ENCODE assay signal across 1 cellular context in the genomic region with DNA sequence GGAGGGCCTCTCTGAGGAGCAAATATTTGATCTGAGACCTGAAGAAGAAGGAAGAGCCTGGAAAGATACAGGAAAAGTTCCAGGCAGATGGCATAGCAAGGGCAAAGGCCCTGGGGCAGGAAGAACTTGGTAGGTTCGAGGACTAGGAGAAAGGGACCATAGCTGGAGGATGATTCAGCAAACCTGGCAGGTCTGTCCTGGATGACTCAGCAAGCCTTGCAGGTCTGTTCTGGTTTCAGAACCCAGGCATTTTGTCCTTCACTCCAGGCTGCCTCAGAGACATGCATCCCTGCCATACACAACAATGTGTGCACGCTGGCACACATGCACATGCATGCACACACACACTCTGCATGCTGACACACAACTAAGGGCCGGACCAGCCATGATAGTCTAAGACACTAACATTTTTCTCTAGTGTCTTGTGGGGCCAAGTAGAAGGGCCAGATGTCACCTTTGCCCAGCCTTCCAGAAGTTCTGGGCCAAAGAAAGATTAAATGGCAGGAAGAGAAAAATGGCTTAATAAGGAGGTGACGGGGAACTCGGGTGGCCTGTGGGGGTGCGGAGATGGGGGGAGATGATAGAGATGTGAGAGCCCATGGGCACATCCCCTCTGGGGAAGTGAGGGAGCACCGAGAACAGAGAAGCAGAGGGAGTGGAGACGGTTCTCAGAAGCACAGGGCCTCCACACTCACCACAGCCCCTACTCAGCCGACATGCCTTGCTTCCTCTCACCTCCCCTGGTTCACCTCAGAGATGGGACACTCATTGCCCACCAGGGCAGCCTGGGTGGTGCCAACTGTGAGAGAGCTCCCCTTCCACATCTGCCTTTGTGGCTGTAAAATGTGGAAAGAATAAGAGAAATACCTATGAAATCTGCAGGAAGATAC.
TF ChIP-seq lines count a peak whose summit lies in the region.

No MANE protein-coding gene starts in this region.

TF ChIP-seq in IMR-90, 13 proteins besides CTCF, POLR2A, EP300 and RAD21:
- TF ChIP-seq FOS (IDR thresholded peaks at IDR 0.05; ENCODE audit: low read depth, low read length) = no peak
- TF ChIP-seq SMC3 (IDR thresholded peaks at IDR 0.05; ENCODE audit: low read depth, low read length) = no peak
- no peak for TF ChIP-seq MAZ (IDR thresholded peaks at IDR 0.05; ENCODE audit: borderline replicate concordance, low read depth, low read length)
- TF ChIP-seq CEBPB (IDR thresholded peaks at IDR 0.05; ENCODE audit: low read depth, low read length) = no peak
- TF ChIP-seq, protein P1, sequence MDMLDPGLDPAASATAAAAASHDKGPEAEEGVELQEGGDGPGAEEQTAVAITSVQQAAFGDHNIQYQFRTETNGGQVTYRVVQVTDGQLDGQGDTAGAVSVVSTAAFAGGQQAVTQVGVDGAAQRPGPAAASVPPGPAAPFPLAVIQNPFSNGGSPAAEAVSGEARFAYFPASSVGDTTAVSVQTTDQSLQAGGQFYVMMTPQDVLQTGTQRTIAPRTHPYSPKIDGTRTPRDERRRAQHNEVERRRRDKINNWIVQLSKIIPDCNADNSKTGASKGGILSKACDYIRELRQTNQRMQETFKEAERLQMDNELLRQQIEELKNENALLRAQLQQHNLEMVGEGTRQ (IDR thresholded peaks at IDR 0.05; ENCODE audit: low read depth, low read length) = no peak
- TF ChIP-seq BHLHE40 (IDR thresholded peaks at IDR 0.05; ENCODE audit: low read depth, low read length) = no peak
- no peak for TF ChIP-seq RFX5 (IDR thresholded peaks at IDR 0.05; ENCODE audit: low read depth, low read length)
- no peak for TF ChIP-seq MXI1 (IDR thresholded peaks at IDR 0.05; ENCODE audit: borderline replicate concordance, low read depth, low read length)
- TF ChIP-seq RCOR1 (IDR thresholded peaks at IDR 0.05; ENCODE audit: insufficient replicate concordance, low read length) = no peak
- peak; percentile 12; the same call in 1 of the 2 replicates for TF ChIP-seq MAFK (IDR thresholded peaks at IDR 0.05; ENCODE audit: low read depth, low read length)
- no peak for TF ChIP-seq CHD1 (IDR thresholded peaks at IDR 0.05; ENCODE audit: low read depth, low read length)
- TF ChIP-seq, protein P2, sequence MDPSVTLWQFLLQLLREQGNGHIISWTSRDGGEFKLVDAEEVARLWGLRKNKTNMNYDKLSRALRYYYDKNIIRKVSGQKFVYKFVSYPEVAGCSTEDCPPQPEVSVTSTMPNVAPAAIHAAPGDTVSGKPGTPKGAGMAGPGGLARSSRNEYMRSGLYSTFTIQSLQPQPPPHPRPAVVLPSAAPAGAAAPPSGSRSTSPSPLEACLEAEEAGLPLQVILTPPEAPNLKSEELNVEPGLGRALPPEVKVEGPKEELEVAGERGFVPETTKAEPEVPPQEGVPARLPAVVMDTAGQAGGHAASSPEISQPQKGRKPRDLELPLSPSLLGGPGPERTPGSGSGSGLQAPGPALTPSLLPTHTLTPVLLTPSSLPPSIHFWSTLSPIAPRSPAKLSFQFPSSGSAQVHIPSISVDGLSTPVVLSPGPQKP (IDR thresholded peaks at IDR 0.05; ENCODE audit: borderline replicate concordance, low read depth, low read length) = no peak
- peak; percentile 76 for TF ChIP-seq NFE2L2 (IDR thresholded peaks at IDR 0.05; ENCODE audit: low read depth, low read length)
